ENCODE assay signal across 18 cellular contexts in genomic region chr9:2286825-2287455, GRCh38.
"Had no signal": no experiment of that assay in that cellular context is flagged by ENCODE, and none has a peak within 500 bp of the region (broad histone marks: within the 10 kb centered on the region; RNA-seq: fewer than 3 reads in every experiment).

No MANE protein-coding gene starts in this region.

- H3K27me3 ChIP-seq: tibial artery, vagina had no signal

- H3K9me3 ChIP-seq: tibial artery, vagina had no signal

- H3K4me1 ChIP-seq: tibial artery, vagina had no signal

- ATAC-seq: activated CD8-positive, alpha-beta memory T cell treated with anti-CD3 and anti-CD28 coated beads, Interleukin-2, amount 10 ng/mL, durations not matched to agents 7 days and 5 days; activated T-helper 17 cell treated with anti-CD3 and anti-CD28 coated beads, Interleukin-2, amount 50 U/mL, for 72 hours; effector memory CD8-positive, alpha-beta T cell; naive thymus-derived CD4-positive, alpha-beta T cell had no signal

- H3K27ac ChIP-seq: tibial artery, vagina had no signal

- H3K4me3 ChIP-seq: tibial artery, vagina had no signal

- H3K36me3 ChIP-seq: tibial artery, vagina had no signal

- DNase-seq: activated CD4-positive, alpha-beta memory T cell treated with anti-CD3 and anti-CD28 coated beads, Interleukin-2, amount 10 ng/mL, durations not matched to agents 7 days and 5 days; activated CD4-positive, alpha-beta T cell treated with anti-CD3 and anti-CD28 coated beads for 48 hours; activated CD4-positive, CD25-positive, alpha-beta regulatory T cell; activated CD8-positive, alpha-beta memory T cell treated with anti-CD3 and anti-CD28 coated beads, Interleukin-2, amount 10 ng/mL, durations not matched to agents 7 days and 5 days; activated naive CD4-positive, alpha-beta T cell; activated naive CD8-positive, alpha-beta T cell treated with anti-CD3 and anti-CD28 coated beads for 36 hours; activated T-cell treated with anti-CD3 and anti-CD28 coated beads, Interleukin-2, amount 50 U/mL, for 1 hour; amniotic stem cell; dermis blood vessel endothelial cell; effector memory CD8-positive, alpha-beta T cell; hippocampal formation; naive thymus-derived CD4-positive, alpha-beta T cell; stimulated activated naive CD4-positive, alpha-beta T cell; T-helper 1 cell; T1000; tibial artery had no signal
